In the genomic region with DNA sequence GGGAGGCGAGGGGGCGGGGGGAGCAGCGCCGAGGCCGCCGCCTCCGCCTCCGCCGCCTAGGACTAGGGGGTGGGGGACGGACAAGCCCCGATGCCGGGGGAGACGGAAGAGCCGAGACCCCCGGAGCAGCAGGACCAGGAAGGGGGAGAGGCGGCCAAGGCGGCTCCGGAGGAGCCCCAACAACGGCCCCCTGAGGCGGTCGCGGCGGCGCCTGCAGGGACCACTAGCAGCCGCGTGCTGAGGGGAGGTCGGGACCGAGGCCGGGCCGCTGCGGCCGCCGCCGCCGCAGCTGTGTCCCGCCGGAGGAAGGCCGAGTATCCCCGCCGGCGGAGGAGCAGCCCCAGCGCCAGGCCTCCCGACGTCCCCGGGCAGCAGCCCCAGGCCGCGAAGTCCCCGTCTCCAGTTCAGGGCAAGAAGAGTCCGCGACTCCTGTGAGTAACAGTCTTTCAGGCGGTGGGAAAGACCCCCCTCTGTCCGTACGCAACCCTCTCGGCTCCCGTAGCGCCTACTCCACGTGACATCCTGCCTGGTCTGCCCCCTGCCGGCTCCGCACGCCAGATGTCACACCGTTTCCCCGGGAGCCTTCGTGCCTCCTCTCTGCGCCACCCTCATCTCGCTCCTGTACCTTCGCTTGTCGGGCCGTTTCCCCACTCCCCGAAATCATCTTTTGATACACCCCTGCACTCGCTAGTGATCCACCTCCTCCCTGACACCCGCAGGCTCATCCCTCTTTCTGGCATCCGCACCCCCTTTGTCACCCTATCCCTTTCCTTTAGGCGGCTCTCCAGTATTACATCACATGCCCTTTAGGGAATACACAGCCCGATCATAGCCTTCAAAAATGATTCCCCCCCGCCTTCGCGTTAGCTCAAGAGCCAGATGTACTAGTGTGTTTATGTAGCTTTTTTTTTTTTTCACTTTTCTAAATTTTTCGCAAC, we compare ENCODE assay signal across 8 cellular contexts. TPM values are rescaled to one million over a fixed set of nuclear protein-coding genes. Genes with fewer than 3 reads are reported as not detected.
DNase-seq lines count a peak whose midpoint lies in the region; ATAC-seq and TF ChIP-seq lines count a peak whose summit lies in the region.

No MANE protein-coding gene starts in this region.

- peak; percentile 35 for ATAC-seq in HG03442 (IDR thresholded peaks at IDR 0.05; ENCODE audit: unreplicated experiment)
- ATAC-seq in left colon = peak; percentile 58

- H3K36me3 ChIP-seq in BE2C = peaks cover 3% of the 10 kb centered on the region; the same call in 1 of the 2 replicates

- H3K4me3 ChIP-seq in BE2C (ENCODE audit: low read depth, low read length) = peak overlapping the region; percentile 71

- no peaks in the 10 kb centered on the region for H3K4me1 ChIP-seq in BE2C

- H3K27me3 ChIP-seq in BE2C = no peaks in the 10 kb centered on the region

- TF ChIP-seq POLR2A in GM19193 (IDR thresholded peaks at IDR 0.05; ENCODE audit: extremely low read depth, insufficient read depth, insufficient read length) = peak; percentile 85

- intact Hi-C loops in left colon (cut with DNase I, micrococcal nuclease) = no loop called here

- peak; percentile 85 for DNase-seq in BE2C
- peak; percentile 77 for DNase-seq in NCI-H510A treated with DMSO at 0.1 percent for 48 hours (lab: John Stamatoyannopoulos, UW)
- peak; percentile 91 to 92 for DNase-seq in activated CD4-positive, alpha-beta T cell treated with anti-CD3 and anti-CD28 coated beads for 4 hours
- DNase-seq in left colon = peak; percentile 91 to 94
- DNase-seq in stimulated activated CD4-positive, alpha-beta T cell treated with anti-CD3 and anti-CD28 coated beads, Interleukin-1b, Interleukin-23, amount 100 ng/mL, for 4 hours (ENCODE audit: low read depth in 2 of 2) = peak; percentile 88 to 89

- TF ChIP-seq CTCF in BE2C (IDR thresholded peaks at IDR 0.05; ENCODE audit: low read depth, low read length) = peak; percentile 61

- no peaks in the 10 kb centered on the region for H3K9me3 ChIP-seq in BE2C

- H3K27ac ChIP-seq in cingulate gyrus (ENCODE audit: low read depth, low read length) = peak overlapping the region; percentile 97

RNA-seq across cellular contexts. Expression of a gene that starts 0.6 kb away (rescaled TPM):
- 19.7 TPM for polyA plus RNA-seq in BE2C (2012; ENCODE audit: insufficient read depth, insufficient read length, low read depth)
- total RNA-seq in left colon = 10 to 100 TPM; 73.9 to 77.7 TPM

RNA-seq across cellular contexts. Expression of a gene that starts 3.8 kb away (rescaled TPM):
- polyA plus RNA-seq in BE2C (2012; ENCODE audit: insufficient read depth, insufficient read length, low read depth) = 2.9 TPM
- 10 to 100 TPM in 1 of 2 donors, 1 to 10 TPM in 1; 9.3 to 13.3 TPM for total RNA-seq in left colon

RNA-seq across cellular contexts. Expression of a gene that starts 43.0 kb away (rescaled TPM):
- 1.0 TPM for polyA plus RNA-seq in BE2C (2012; ENCODE audit: insufficient read depth, insufficient read length, low read depth)
- 1 to 10 TPM; 1.7 to 2.6 TPM for total RNA-seq in left colon

Comparison
In these comparisons a context has a peak if more than half of its experiments do, and no peak if none do; other contexts are left out.
1. Peak in every context shown above with its lines: DNase-seq, ATAC-seq, H3K4me3 ChIP-seq and H3K27ac ChIP-seq.